8 cellular contexts compared by ENCODE assay signal in genomic region chr6:16511048-16511660, GRCh38.
DNase-seq lines count a peak whose midpoint lies in the region; ATAC-seq, FAIRE-seq and TF ChIP-seq lines count a peak whose summit lies in the region.

No MANE protein-coding gene starts in this region.

- H3K9me3 ChIP-seq in K562 (replicated peaks; ENCODE audit: control insufficient read depth, insufficient read depth, low read depth, low read length) (no peaks in the 10 kb centered on the region), transverse colon (no peaks in the 10 kb centered on the region)

- H3K4me3 ChIP-seq in K562 (no peak overlapping the region), kidney epithelial cell (ENCODE audit: low read depth, low read length) (no peak overlapping the region), transverse colon (no peak overlapping the region)

- peak; percentile 29 to 41; a peak in 2 of 4 replicates for TF ChIP-seq RAD21 in K562 (CRISPR knock-in tag; conservative IDR thresholded peaks at IDR 0.05 in 1 of 2, IDR thresholded peaks at IDR 0.05 in 1 of 2)

- no peak overlapping the region for H2AFZ ChIP-seq in K562 (ENCODE audit: low read depth, low read length)

- POLR2A ChIA-PET in K562 (lab: Yijun Ruan, JAX): interaction anchor here (0.6 kb wide), 1 partner anchor 42 kb away, joined by 3 read pairs; no protein-coding TSS in a partner anchor

- H3K36me3 ChIP-seq in K562 (ENCODE audit: control insufficient read depth, insufficient read depth, low read length) (no peaks in the 10 kb centered on the region), kidney epithelial cell (ENCODE audit: control insufficient read depth, insufficient read depth, low read length) (no peaks in the 10 kb centered on the region), transverse colon (no peaks in the 10 kb centered on the region)

- WGBS in K562 (ENCODE audit: insufficient coverage, low coverage, missing lambda C conversion rate): 0% methylated on average over 4 of the region's 4 CpGs
- WGBS in transverse colon (ENCODE audit: low coverage in 1 of 2), 2 donors: 50 to 52% methylated on average over 4 of the region's 4 CpGs

- CTCF ChIA-PET in K562 (lab: Yijun Ruan, JAX; ENCODE audit: low intra/inter-chr PET ratio): interaction anchor here (0.8 kb wide), 1 partner anchor 252 kb away, joined by 3 read pairs; no protein-coding TSS in a partner anchor

- TF ChIP-seq POLR2A in K562 (conservative IDR thresholded peaks at IDR 0.05) (no peak), transverse colon (IDR thresholded peaks at IDR 0.05) (no peak)

- H3K79me2 ChIP-seq in K562 (ENCODE audit: control insufficient read depth, insufficient read depth, low read length): no peaks in the 10 kb centered on the region

- intact Hi-C loops in K562 (cut with micrococcal nuclease) (loop anchor here (5.0 kb wide), 1 partner anchor 251 kb away; the partner anchor contains the start of gene ATXN1), transverse colon (cut with DNase I; ENCODE audit: low total_unique reads) (loop anchor here (10.0 kb wide), 1 partner anchor 254 kb away; the partner anchor contains the start of gene ATXN1)

- H3K27me3 ChIP-seq in K562 (ENCODE audit: control insufficient read depth in 2 of 2, insufficient read depth in 2 of 2, low read length in 2 of 2) (peaks cover 8 to 12% of the 10 kb centered on the region in 2 experiments; a peak in 4 of 5 replicates), kidney epithelial cell (ENCODE audit: control insufficient read depth, insufficient read depth, low read length) (no peaks in the 10 kb centered on the region), transverse colon (no peaks in the 10 kb centered on the region)

- peak; percentile 25 for DNase-seq in stimulated activated CD4-positive, alpha-beta T cell treated with anti-CD3 and anti-CD28 coated beads, Interleukin-15, amount 100 ng/mL, for 24 hours
- no peak for DNase-seq in stimulated activated CD4-positive, alpha-beta T cell treated with anti-CD3 and anti-CD28 coated beads, Interleukin-12 subunit alpha, Interleukin-12 subunit beta, amount 100 ng/mL, for 4 hours
- DNase-seq in NCI-H460 (ENCODE audit: extremely low read depth, low read depth) (peak; percentile 21), K562 (ENCODE audit: extremely low read depth in 1 of 4, low spot score in 3 of 4) (peak; percentile 18 to 38 (median 28)), kidney epithelial cell (ENCODE audit: low read depth) (no peak), transverse colon (no peak), UCSD-AML1 (lab: John Stamatoyannopoulos, UW; ENCODE audit: unreplicated experiment) (no peak), NCI-H128 (lab: John Stamatoyannopoulos, UW; ENCODE audit: unreplicated experiment) (no peak)

- H3K4me1 ChIP-seq in K562 (replicated peaks in 1 of 2; ENCODE audit: control insufficient read depth in 2 of 2, insufficient read depth in 2 of 2, low read length in 2 of 2) (no peaks in the 10 kb centered on the region), transverse colon (peaks cover 8 to 36% (median 16%) of the 10 kb centered on the region in 4 donors)

- no peak overlapping the region for H3K4me2 ChIP-seq in K562 (ENCODE audit: insufficient read depth, low read length)

- TF ChIP-seq CTCF in K562 (IDR thresholded peaks at IDR 0.05 in 2 of 3, conservative IDR thresholded peaks at IDR 0.05 in 1 of 3; ENCODE audit: insufficient read depth in 2 of 3, low read depth in 1 of 3, low read length in 3 of 3) (peak; percentile 46 to 65 (median 58); a peak in 5 of 6 replicates), kidney epithelial cell (IDR thresholded peaks at IDR 0.05; ENCODE audit: insufficient read depth, low read length, poor library complexity, severe bottlenecking) (peak; percentile 66), transverse colon (IDR thresholded peaks at IDR 0.05) (peak; percentile 50 to 67 (median 57))

- peak; percentile 80 for ATAC-seq in K562

- no peaks in the 10 kb centered on the region for H3K9me1 ChIP-seq in K562 (ENCODE audit: control insufficient read depth, insufficient read depth, low read length)

- BruUV-seq in K562 (replicated peaks; lab: Mats Ljungman, UMichigan): no TSS peak

- no peak overlapping the region for H3K9ac ChIP-seq in K562 (ENCODE audit: insufficient read depth in 1 of 2, low read depth in 2 of 2, low read length in 2 of 2)

- H4K20me1 ChIP-seq in K562 (replicated peaks; ENCODE audit: control insufficient read depth, insufficient read depth, low read length): no peaks in the 10 kb centered on the region

- TF ChIP-seq EP300 in K562 (IDR thresholded peaks at IDR 0.05; ENCODE audit: low read length) (no peak), transverse colon (IDR thresholded peaks at IDR 0.05; ENCODE audit: low read depth) (no peak)

- FAIRE-seq in K562 (lab: Jason Lieb, UNC): peak; percentile 88

- in situ Hi-C loops in K562 (cut with MboI): no loop called here
- in situ Hi-C loops in transverse colon (cut with MboI; ENCODE audit: low pct_ligation_motif_present in 1 of 4, low pct_unique_long_range_greater_than_20kb in 1 of 4, low sequenced_read_pairs in 3 of 4): loop anchor here (5.0 to 25.0 kb wide), 5 partner anchors 174 to 451 kb away; partner anchors contain the start of gene ATXN1 (in 3 of the 4)

- no peak overlapping the region for H3K27ac ChIP-seq in K562 (ENCODE audit: extremely low read depth, low read depth, low read length)
- H3K27ac ChIP-seq in transverse colon: peak overlapping the region; percentile 6 to 49 (median 38)

TF ChIP-seq in K562, 482 proteins besides CTCF, POLR2A, EP300 and RAD21:
- TF ChIP-seq E2F5 (CRISPR knock-in tag; IDR thresholded peaks at IDR 0.05) (no peak), ZBTB5 (IDR thresholded peaks at IDR 0.05) (no peak), KLF6 (CRISPR knock-in tag; IDR thresholded peaks at IDR 0.05; ENCODE audit: borderline replicate concordance) (no peak), RBFOX2 (IDR thresholded peaks at IDR 0.05; ENCODE audit: low read depth, low read length) (no peak), SMC3 (conservative IDR thresholded peaks at IDR 0.05; ENCODE audit: insufficient read depth, low read depth, low read length) (0 out of 2 replicates have a peak, but pooled peaks have one; percentile 18), ESRRB (CRISPR knock-in tag; IDR thresholded peaks at IDR 0.05; ENCODE audit: borderline replicate concordance) (no peak)

Comparison
In these comparisons a context has a peak if more than half of its experiments do, and no peak if none do; other contexts are left out.
1. DNase-seq: peak in stimulated activated CD4-positive, alpha-beta T cell treated with anti-CD3 and anti-CD28 coated beads, Interleukin-15, amount 100 ng/mL, for 24 hours (single experiment), NCI-H460 (single experiment) and K562 (4 of 4); none in stimulated activated CD4-positive, alpha-beta T cell treated with anti-CD3 and anti-CD28 coated beads, Interleukin-12 subunit alpha, Interleukin-12 subunit beta, amount 100 ng/mL, for 4 hours (single experiment), kidney epithelial cell (single experiment), transverse colon (single experiment), UCSD-AML1 (single experiment) and NCI-H128 (single experiment).
2. Peak in every context shown above with its lines, with median percentiles within 50 percentile points of each other: CTCF ChIP-seq.